ENCODE assay signal across 8 cellular contexts in the genomic region with DNA sequence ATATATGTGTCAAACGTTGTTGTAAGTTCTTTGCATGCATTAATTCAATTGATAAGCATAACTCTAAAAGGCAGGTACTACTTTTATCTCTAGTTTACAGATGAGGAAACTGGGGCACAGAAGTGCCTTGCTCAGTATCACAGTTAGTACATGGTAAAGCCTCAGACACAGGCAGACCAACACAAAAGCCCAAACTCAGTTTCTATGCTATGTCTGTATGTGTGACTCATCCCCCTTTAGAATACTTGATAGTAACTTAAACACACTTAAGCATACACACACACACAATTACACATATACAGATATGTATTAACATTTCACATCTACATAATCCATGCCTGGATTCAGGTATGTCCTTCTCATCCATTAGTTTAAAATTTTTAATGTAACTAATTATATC.
DNase-seq lines count a peak whose midpoint lies in the region; ATAC-seq and TF ChIP-seq lines count a peak whose summit lies in the region.

No MANE protein-coding gene starts in this region.

- no peak for TF ChIP-seq POLR2A in NB4 (IDR thresholded peaks at IDR 0.05; ENCODE audit: extremely low read depth, insufficient read length)
- no peak for TF ChIP-seq POLR2A in erythroblast (IDR thresholded peaks at IDR 0.05; ENCODE audit: low read length)
- TF ChIP-seq POLR2A in ovary (IDR thresholded peaks at IDR 0.05) = no peak

- H3K4me3 ChIP-seq in NB4 (ENCODE audit: low read depth, low read length) (no peak overlapping the region), WERI-Rb-1 (ENCODE audit: low read depth, low read length) (no peak overlapping the region), ovary (no peak overlapping the region)

- H3K4me3 Mint-ChIP-seq in stimulated activated naive B cell treated with anti-CD40 and anti-IgM and Interleukin-4, amounts not matched to agents 10 μg/mL and 1 μg/mL and 100 μg/mL, for 72 hours = no peak overlapping the region

- no peak for TF ChIP-seq EP300 in ovary (IDR thresholded peaks at IDR 0.05)

- H3K9me3 ChIP-seq in WERI-Rb-1 (ENCODE audit: severe bottlenecking) (no peaks in the 10 kb centered on the region), ovary (no peaks in the 10 kb centered on the region)

- H3K27me3 ChIP-seq in WERI-Rb-1 (ENCODE audit: insufficient read depth, low read depth, severe bottlenecking) (no peaks in the 10 kb centered on the region), ovary (no peaks in the 10 kb centered on the region)

- WGBS in ovary, 3 donors = 25 to 51% (median 26%) methylated on average over 1 of the region's 1 CpG

- H3K27ac Mint-ChIP-seq in stimulated activated naive B cell treated with anti-CD40 and anti-IgM and Interleukin-4, amounts not matched to agents 10 μg/mL and 1 μg/mL and 100 μg/mL, for 72 hours = no peak overlapping the region

- no peak for TF ChIP-seq CTCF in NB4 (IDR thresholded peaks at IDR 0.05; ENCODE audit: low read depth, low read length)
- TF ChIP-seq CTCF in WERI-Rb-1 (IDR thresholded peaks at IDR 0.05; ENCODE audit: low read depth, low read length) = no peak
- no peak for TF ChIP-seq CTCF in ovary (IDR thresholded peaks at IDR 0.05)

- no peaks in the 10 kb centered on the region for H3K27me3 Mint-ChIP-seq in stimulated activated naive B cell treated with anti-CD40 and anti-IgM and Interleukin-4, amounts not matched to agents 10 μg/mL and 1 μg/mL and 100 μg/mL, for 72 hours

- H3K4me1 Mint-ChIP-seq in stimulated activated naive B cell treated with anti-CD40 and anti-IgM and Interleukin-4, amounts not matched to agents 10 μg/mL and 1 μg/mL and 100 μg/mL, for 72 hours = peaks cover 5 to 7% of the 10 kb centered on the region in 2 donors

- intact Hi-C loops in ovary (cut with DNase I) = no loop called here

- ATAC-seq in GM21825 (IDR thresholded peaks at IDR 0.05; ENCODE audit: unreplicated experiment) (peak; percentile 58), HG03135 (IDR thresholded peaks at IDR 0.05; ENCODE audit: unreplicated experiment) (no peak)
- ATAC-seq in stimulated activated naive B cell treated with anti-CD40 and anti-IgM and Interleukin-4, amounts not matched to agents 10 μg/mL and 1 μg/mL and 100 μg/mL, for 72 hours (replicated peaks) = peak; percentile 27 to 44

- H3K27ac ChIP-seq in WERI-Rb-1 (no peak overlapping the region), ovary (peak overlapping the region in 1 of 2 donors; percentile 67)

- peak; percentile 55 for DNase-seq in NB4 (ENCODE audit: low read depth)
- DNase-seq in erythroblast (lab: John Stamatoyannopoulos, UW) = peak; percentile 61 to 82
- DNase-seq in stimulated activated naive B cell treated with anti-CD40 and anti-IgM and Interleukin-4, amounts not matched to agents 10 μg/mL and 1 μg/mL and 100 μg/mL, for 72 hours = no peak
- no peak for DNase-seq in WERI-Rb-1
- DNase-seq in NCI-H524 treated with DMSO at 0.1 percent for 48 hours (lab: John Stamatoyannopoulos, UW) = no peak
- no peak for DNase-seq in ovary

- no peaks in the 10 kb centered on the region for H3K9me3 Mint-ChIP-seq in stimulated activated naive B cell treated with anti-CD40 and anti-IgM and Interleukin-4, amounts not matched to agents 10 μg/mL and 1 μg/mL and 100 μg/mL, for 72 hours

- H3K36me3 Mint-ChIP-seq in stimulated activated naive B cell treated with anti-CD40 and anti-IgM and Interleukin-4, amounts not matched to agents 10 μg/mL and 1 μg/mL and 100 μg/mL, for 72 hours = no peaks in the 10 kb centered on the region

- H3K36me3 ChIP-seq in WERI-Rb-1 (no peaks in the 10 kb centered on the region), ovary (no peaks in the 10 kb centered on the region)

- peaks cover 17% of the 10 kb centered on the region for H3K4me1 ChIP-seq in ovary (ENCODE audit: insufficient read depth)

Comparison
In these comparisons a context has a peak if more than half of its experiments do, and no peak if none do; other contexts are left out.
1. DNase-seq: peak in NB4 (single experiment) and erythroblast (2 of 2); none in stimulated activated naive B cell treated with anti-CD40 and anti-IgM and Interleukin-4, amounts not matched to agents 10 μg/mL and 1 μg/mL and 100 μg/mL, for 72 hours (single experiment), WERI-Rb-1 (single experiment), NCI-H524 treated with DMSO at 0.1 percent for 48 hours (single experiment) and ovary (0 of 5).